ENCODE assay signal across 8 cellular contexts in genomic region chr15:90954712-90955671, GRCh38. TPM values are rescaled to one million over a fixed set of nuclear protein-coding genes. Genes with fewer than 3 reads are reported as not detected.
DNase-seq lines count a peak whose midpoint lies in the region; ATAC-seq and TF ChIP-seq lines count a peak whose summit lies in the region.

Gene RCCD1 (plus strand): TSS chr15:90954884. CDS start chr15:90956735, 1,851 bp downstream.

- no peaks in the 10 kb centered on the region for H3K27me3 ChIP-seq in CD8-positive, alpha-beta memory T cell (ENCODE audit: insufficient read depth, low read length, poor library complexity, severe bottlenecking)
- H3K27me3 ChIP-seq in PC-3 (ENCODE audit: low read length) = no peaks in the 10 kb centered on the region
- no peaks in the 10 kb centered on the region for H3K27me3 ChIP-seq in esophagus (ENCODE audit: control insufficient read depth in 1 of 2, insufficient read depth in 2 of 2, low read length in 2 of 2)
- H3K27me3 ChIP-seq in mucosa of stomach (ENCODE audit: control insufficient read depth, insufficient read depth, low read length) = no peaks in the 10 kb centered on the region

- POLR2A ChIA-PET in CD8-positive, alpha-beta memory T cell (lab: Charles Lee) = interaction anchor here (0.5 to 1.9 kb wide), 9 partner anchors 20 to 1846 kb away, joined by 3 to 17 read pairs (median 6); partner anchors contain the start of genes HDDC3, MAN2A2 and UNC45A
- POLR2A ChIA-PET in PC-3 (lab: Charles Lee; ENCODE audit: unreplicated experiment) = no interaction called here

- H3K4me3 ChIP-seq in CD8-positive, alpha-beta memory T cell (ENCODE audit: low read length) = peak within 1 kb of the TSS; percentile 64
- H3K4me3 ChIP-seq in PC-3 (ENCODE audit: low read length) = peak within 1 kb of the TSS; percentile 77
- peak within 1 kb of the TSS; percentile 68 to 75 for H3K4me3 ChIP-seq in esophagus (ENCODE audit: low read depth in 1 of 2, low read length in 2 of 2)
- H3K4me3 ChIP-seq in mucosa of stomach (ENCODE audit: low read length) = peak within 1 kb of the TSS; percentile 95

- peaks cover 14% of the 10 kb centered on the region for H3K4me1 ChIP-seq in CD8-positive, alpha-beta memory T cell (ENCODE audit: insufficient read depth, low read length)
- H3K4me1 ChIP-seq in PC-3 (ENCODE audit: insufficient read depth, low read length) = peaks cover 21% of the 10 kb centered on the region
- H3K4me1 ChIP-seq in esophagus (ENCODE audit: control insufficient read depth in 2 of 2, insufficient read depth in 2 of 2, low read length in 1 of 2) = peaks cover 7 to 12% of the 10 kb centered on the region in 2 donors
- H3K4me1 ChIP-seq in mucosa of stomach (ENCODE audit: control insufficient read depth, insufficient read depth, low read length) = peaks cover 23% of the 10 kb centered on the region

- peak within 1 kb of the TSS; percentile 82 for H3K4me2 ChIP-seq in PC-3 (ENCODE audit: low read length)

- H3K9ac ChIP-seq in PC-3 (ENCODE audit: low read length) = peak within 1 kb of the TSS; percentile 83
- H3K9ac ChIP-seq in mucosa of stomach (ENCODE audit: low read length) = peak within 1 kb of the TSS; percentile 91

- peak; percentile 82 to 92 (median 84) for DNase-seq in CD8-positive, alpha-beta memory T cell
- DNase-seq in HT1080 (ENCODE audit: low read depth) = peak; percentile 85
- DNase-seq in PC-3 = peak; percentile 83
- DNase-seq in activated T-cell treated with anti-CD3 and anti-CD28 coated beads, Interleukin-2, amount 50 U/mL, for 24 hours = peak; percentile 92
- DNase-seq in stimulated activated CD8-positive, alpha-beta memory T cell treated with anti-CD3 and anti-CD28 coated beads, Interleukin-4, amount 100 ng/mL, for 48 hours = peak; percentile 94

- H3K79me2 ChIP-seq in PC-3 (ENCODE audit: low read length) = peaks cover 10% of the 10 kb centered on the region

- CTCF ChIA-PET in CD8-positive, alpha-beta memory T cell (lab: Charles Lee) = interaction anchor here (0.5 to 9.2 kb wide), 11 partner anchors 9 to 318 kb away, joined by 3 to 158 read pairs (median 5); partner anchors contain the start of genes HDDC3 and UNC45A
- CTCF ChIA-PET in PC-3 (lab: Charles Lee) = no interaction called here

- peak within 1 kb of the TSS; percentile 89 for H3K27ac ChIP-seq in CD8-positive, alpha-beta memory T cell (ENCODE audit: low read depth, low read length)
- H3K27ac ChIP-seq in PC-3 (ENCODE audit: low read length) = peak within 1 kb of the TSS; percentile 86
- peak within 1 kb of the TSS; percentile 96 for H3K27ac ChIP-seq in esophagus (ENCODE audit: low read depth in 2 of 2, low read length in 1 of 2)

- H3K27ac Mint-ChIP-seq in CD8-positive, alpha-beta memory T cell = peak within 1 kb of the TSS; percentile 87 to 97 (median 92)
- peak within 1 kb of the TSS; percentile 98 for H3K27ac Mint-ChIP-seq in activated T-cell treated with anti-CD3 and anti-CD28 coated beads, Interleukin-2, amount 50 U/mL, for 24 hours

- peaks cover 5 to 27% (median 14%) of the 10 kb centered on the region in 3 donors for H3K4me1 Mint-ChIP-seq in CD8-positive, alpha-beta memory T cell
- H3K4me1 Mint-ChIP-seq in activated T-cell treated with anti-CD3 and anti-CD28 coated beads, Interleukin-2, amount 50 U/mL, for 24 hours (ENCODE audit: low read depth) = peaks cover 23% of the 10 kb centered on the region

- no peaks in the 10 kb centered on the region for H3K9me2 ChIP-seq in PC-3 (replicated peaks; ENCODE audit: low read length)

- no peaks in the 10 kb centered on the region for H3K9me3 Mint-ChIP-seq in CD8-positive, alpha-beta memory T cell
- no peaks in the 10 kb centered on the region for H3K9me3 Mint-ChIP-seq in activated T-cell treated with anti-CD3 and anti-CD28 coated beads, Interleukin-2, amount 50 U/mL, for 24 hours

- peak within 1 kb of the TSS; percentile 86 to 95 (median 88) for H3K4me3 Mint-ChIP-seq in CD8-positive, alpha-beta memory T cell
- peak within 1 kb of the TSS; percentile 89 for H3K4me3 Mint-ChIP-seq in activated T-cell treated with anti-CD3 and anti-CD28 coated beads, Interleukin-2, amount 50 U/mL, for 24 hours

- H3K36me3 ChIP-seq in CD8-positive, alpha-beta memory T cell (ENCODE audit: insufficient read depth, low read length) = no peaks in the 10 kb centered on the region
- peaks cover 13% of the 10 kb centered on the region for H3K36me3 ChIP-seq in PC-3 (ENCODE audit: low read depth, low read length)
- peaks cover 6 to 25% of the 10 kb centered on the region in 2 donors for H3K36me3 ChIP-seq in esophagus (ENCODE audit: control insufficient read depth in 2 of 2, insufficient read depth in 2 of 2, low read length in 1 of 2)
- H3K36me3 ChIP-seq in mucosa of stomach (ENCODE audit: control insufficient read depth, insufficient read depth, low read length) = no peaks in the 10 kb centered on the region

- no peaks in the 10 kb centered on the region for H3K9me3 ChIP-seq in CD8-positive, alpha-beta memory T cell (ENCODE audit: low read length)
- H3K9me3 ChIP-seq in PC-3 (ENCODE audit: low read length) (no peaks in the 10 kb centered on the region), esophagus (ENCODE audit: control insufficient read depth in 2 of 2, insufficient read depth in 1 of 2, low read depth in 1 of 2, low read length in 1 of 2) (no peaks in the 10 kb centered on the region), mucosa of stomach (ENCODE audit: control insufficient read depth, low read length) (no peaks in the 10 kb centered on the region)

- H4K20me1 ChIP-seq in PC-3 (ENCODE audit: low read length) = no peaks in the 10 kb centered on the region

- WGBS in esophagus, 2 donors = 3 to 4% methylated on average over 73 of the region's 73 CpGs

- TF ChIP-seq CTCF in PC-3 (conservative IDR thresholded peaks at IDR 0.05; ENCODE audit: low read depth, low read length) = no peak

- H3F3A ChIP-seq in PC-3 (ENCODE audit: low read length, unreplicated experiment) = no peaks in the 10 kb centered on the region

- intact Hi-C loops in PC-3 (cut with micrococcal nuclease) = loop anchor here (5.0 kb wide), 2 partner anchors 37 to 67 kb away; partner anchors contain the start of genes PRC1 and VPS33B

- H2AFZ ChIP-seq in PC-3 (ENCODE audit: low read length) = peak within 1 kb of the TSS; percentile 91

- BruUV-seq in PC-3 (replicated peaks; lab: Mats Ljungman, UMichigan) = TSS peak; percentile 14

- peak; percentile 88 for ATAC-seq in GM21360 (IDR thresholded peaks at IDR 0.05; ENCODE audit: unreplicated experiment)
- peak; percentile 47 for ATAC-seq in PC-3

- no peaks in the 10 kb centered on the region for H3K27me3 Mint-ChIP-seq in CD8-positive, alpha-beta memory T cell
- H3K27me3 Mint-ChIP-seq in activated T-cell treated with anti-CD3 and anti-CD28 coated beads, Interleukin-2, amount 50 U/mL, for 24 hours = no peaks in the 10 kb centered on the region

- H3K36me3 Mint-ChIP-seq in CD8-positive, alpha-beta memory T cell = peaks cover 0 to 49% (median 3%) of the 10 kb centered on the region in 3 donors
- H3K36me3 Mint-ChIP-seq in activated T-cell treated with anti-CD3 and anti-CD28 coated beads, Interleukin-2, amount 50 U/mL, for 24 hours (ENCODE audit: low read depth) = peaks cover 79% of the 10 kb centered on the region

RNA-seq across cellular contexts. Expression of gene RCCD1, which starts in this region (rescaled TPM):
- total RNA-seq in CD8-positive, alpha-beta memory T cell = 10 to 100 TPM; 20.9 to 21.7 TPM
- polyA plus RNA-seq in CD8-positive, alpha-beta memory T cell = 2.6 TPM
- 14.0 and 14.1 TPM in 2 replicates for total RNA-seq in HT1080 (2014; rRNA removed; shearing (Covaris generic))
- polyA plus RNA-seq in HT1080 (2015; cell fraction: cytosol; rRNA removed) = 16.1 and 17.7 TPM in 2 replicates
- 38.6 and 42.4 TPM in 2 replicates for polyA plus RNA-seq in HT1080 (2015; cell fraction: nucleus; rRNA removed)
- total RNA-seq in PC-3 (2014; rRNA removed) = 9.2 and 11.7 TPM in 2 replicates
- 1 to 10 TPM; 8.1 to 8.7 TPM for polyA plus RNA-seq in esophagus

Comparison
In these comparisons a context has a peak if more than half of its experiments do, and no peak if none do; other contexts are left out.
1. Peak in every context shown above with its lines: DNase-seq, ATAC-seq, H3K4me3 ChIP-seq and H3K27ac ChIP-seq.